In the genomic region with DNA sequence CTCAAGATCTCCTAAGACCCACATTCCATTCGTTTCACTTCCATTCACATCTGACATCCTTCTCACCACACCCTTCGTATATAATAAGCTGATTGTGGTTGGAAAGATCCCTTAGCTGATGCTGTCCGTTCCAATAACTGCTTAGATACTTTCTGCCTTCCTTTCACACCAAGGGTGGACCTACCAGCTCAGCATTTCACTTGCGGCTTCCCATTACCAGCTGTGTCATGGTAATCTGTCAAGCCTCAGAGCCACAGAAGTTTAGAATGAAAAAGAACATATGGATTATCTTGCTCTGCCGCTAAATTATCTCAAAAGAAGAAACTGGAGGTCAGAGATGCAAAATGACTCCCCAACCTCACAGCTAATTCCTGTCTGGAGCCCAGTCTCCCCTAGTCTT, we compare ENCODE assay signal across 17 cellular contexts.
DNase-seq lines count a peak whose midpoint lies in the region; ATAC-seq and TF ChIP-seq lines count a peak whose summit lies in the region.
"Had no signal": no experiment of that assay in that cellular context is flagged by ENCODE, and none has a peak within 500 bp of the region (broad histone marks: within the 10 kb centered on the region; RNA-seq: fewer than 3 reads in every experiment).

No MANE protein-coding gene starts in this region.

- no peak overlapping the region for H2BK120ac ChIP-seq in mesenchymal stem cell (ENCODE audit: low read depth, low read length)

- peaks cover 3% of the 10 kb centered on the region; the same call in 1 of the 2 replicates for H3F3A ChIP-seq in GM23338 (replicated peaks; ENCODE audit: low read depth)

- no peaks in the 10 kb centered on the region for H4K20me1 ChIP-seq in GM23338 (replicated peaks; ENCODE audit: insufficient read depth)
- no peaks in the 10 kb centered on the region for H4K20me1 ChIP-seq in osteoblast (ENCODE audit: insufficient read depth, low read length)
- H4K20me1 ChIP-seq: BLaER1 had no signal

- H2AK5ac ChIP-seq in mesenchymal stem cell (ENCODE audit: low read length, severe bottlenecking), result no peak overlapping the region

- no peak overlapping the region for H2BK12ac ChIP-seq in mesenchymal stem cell (ENCODE audit: low read length in 2 of 2)

- H3K4me2 ChIP-seq in GM23338 (no peak overlapping the region), mesenchymal stem cell (ENCODE audit: low read length, poor library complexity, severe bottlenecking) (no peak overlapping the region), osteoblast (ENCODE audit: insufficient read depth, low read length) (no peak overlapping the region)
- H3K4me2 ChIP-seq: BLaER1 had no signal

- ATAC-seq in GM23338, result no peak

- no peak overlapping the region for H4K91ac ChIP-seq in mesenchymal stem cell (ENCODE audit: low read length)

- no peak overlapping the region for H3K4me3 Mint-ChIP-seq in GM23338
- H3K4me3 Mint-ChIP-seq: CD8-positive, alpha-beta memory T cell; HFFc6 had no signal

- no peak overlapping the region for H3K14ac ChIP-seq in mesenchymal stem cell (ENCODE audit: low read length in 2 of 2)

- H3K9me3 Mint-ChIP-seq in GM23338, result peaks cover 15% of the 10 kb centered on the region
- H3K9me3 Mint-ChIP-seq: HFFc6 had no signal

- H3K4me1 ChIP-seq in GM23338 (ENCODE audit: insufficient read depth), result no peaks in the 10 kb centered on the region
- H3K4me1 ChIP-seq in esophagus muscularis mucosa, result no peaks in the 10 kb centered on the region
- no peaks in the 10 kb centered on the region for H3K4me1 ChIP-seq in mesenchymal stem cell (ENCODE audit: control insufficient read depth, insufficient read depth, low read depth, low read length)
- H3K4me1 ChIP-seq in osteoblast (ENCODE audit: insufficient read depth, low read length), result peaks cover 10% of the 10 kb centered on the region
- H3K4me1 ChIP-seq: BLaER1 had no signal

- peak; percentile 1 for DNase-seq in GM23338 (ENCODE audit: low spot score)
- DNase-seq in esophagus muscularis mucosa (ENCODE audit: extremely low spot score), result peak; percentile 42
- peak; percentile 32 for DNase-seq in mesenchymal stem cell
- no peak for DNase-seq in osteoblast (ENCODE audit: insufficient read length, low spot score, missing footprints)
- no peak for DNase-seq in head of caudate nucleus
- no peak for DNase-seq in GM19238 (ENCODE audit: insufficient read length, low spot score)
- no peak for DNase-seq in COLO668 (lab: John Stamatoyannopoulos, UW; ENCODE audit: unreplicated experiment)
- no peak for DNase-seq in GOT3 (lab: John Stamatoyannopoulos, UW)
- DNase-seq: 8988T; AML-193; Calu3; CD8-positive, alpha-beta memory T cell; DMS 273 treated with DMSO at 0.1 percent for 48 hours; HCEC 1CT; HFFc6 had no signal

- no peak overlapping the region for H2BK15ac ChIP-seq in mesenchymal stem cell (ENCODE audit: low read depth, poor library complexity, severe bottlenecking)

- TF ChIP-seq POLR2A in esophagus muscularis mucosa (IDR thresholded peaks at IDR 0.05; ENCODE audit: low read depth), result no peak

- 0 out of 3 replicates have a peak, but pooled peaks cover 7% of the 10 kb centered on the region for H3K4me1 Mint-ChIP-seq in GM23338
- H3K4me1 Mint-ChIP-seq: CD8-positive, alpha-beta memory T cell had no signal

- WGBS in esophagus muscularis mucosa, result 61% methylated on average over 5 of the region's 5 CpGs
- WGBS in mesenchymal stem cell, result 72% methylated on average over 5 of the region's 5 CpGs

- no peak overlapping the region for H3K9ac ChIP-seq in mesenchymal stem cell (ENCODE audit: low read length)
- H3K9ac ChIP-seq: BLaER1 had no signal

- H3K36me3 ChIP-seq in GM23338 (ENCODE audit: insufficient read depth), result 0 out of 2 replicates have a peak, but pooled peaks cover 2% of the 10 kb centered on the region
- H3K36me3 ChIP-seq in esophagus muscularis mucosa, result no peaks in the 10 kb centered on the region
- no peaks in the 10 kb centered on the region for H3K36me3 ChIP-seq in mesenchymal stem cell (ENCODE audit: control insufficient read depth in 1 of 2, insufficient read depth in 2 of 2, low read depth in 1 of 2, low read length in 2 of 2)
- no peaks in the 10 kb centered on the region for H3K36me3 ChIP-seq in osteoblast (ENCODE audit: insufficient read depth, low read length)
- H3K36me3 ChIP-seq: BLaER1 had no signal

- intact Hi-C loops in esophagus muscularis mucosa (cut with DNase I) (no loop called here), head of caudate nucleus (cut with DNase I) (no loop called here)

- H3K23ac ChIP-seq in mesenchymal stem cell (ENCODE audit: low read length in 2 of 2), result no peak overlapping the region

- no peaks in the 10 kb centered on the region for H3K27me3 Mint-ChIP-seq in GM23338 (ENCODE audit: insufficient read depth, low read depth, poor library complexity)

- no peaks in the 10 kb centered on the region for H3K79me2 ChIP-seq in GM23338 (replicated peaks; ENCODE audit: insufficient read depth)
- H3K79me2 ChIP-seq in osteoblast (ENCODE audit: insufficient read depth, low read length), result no peaks in the 10 kb centered on the region

- H3K79me1 ChIP-seq in mesenchymal stem cell (replicated peaks; ENCODE audit: low read length, poor library complexity, severe bottlenecking), result no peaks in the 10 kb centered on the region

- H3K27ac ChIP-seq in GM23338 (ENCODE audit: low read depth) (peak overlapping the region; percentile 14; the same call in 1 of the 2 replicates), esophagus muscularis mucosa (replicated peaks in 1 of 4) (no peak overlapping the region), mesenchymal stem cell (ENCODE audit: low read length, poor library complexity, severe bottlenecking) (no peak overlapping the region), osteoblast (ENCODE audit: low read depth, low read length) (no peak overlapping the region)
- H3K27ac ChIP-seq: BLaER1, HL-60 had no signal

- TF ChIP-seq CTCF in GM23338 (conservative IDR thresholded peaks at IDR 0.05; ENCODE audit: low read depth in 2 of 2) (no peak), esophagus muscularis mucosa (IDR thresholded peaks at IDR 0.05) (no peak), osteoblast (IDR thresholded peaks at IDR 0.05; ENCODE audit: extremely low read depth, low read depth, low read length) (no peak)

- H3K4me3 ChIP-seq in GM23338 (no peak overlapping the region), esophagus muscularis mucosa (no peak overlapping the region), mesenchymal stem cell (ENCODE audit: insufficient read depth in 1 of 2, low read depth in 1 of 2, low read length in 2 of 2) (no peak overlapping the region), osteoblast (ENCODE audit: insufficient read depth, low read length) (no peak overlapping the region)
- H3K4me3 ChIP-seq: BLaER1 had no signal

- no peaks in the 10 kb centered on the region for H3K9me3 ChIP-seq in esophagus muscularis mucosa
- H3K9me3 ChIP-seq in mesenchymal stem cell (ENCODE audit: control insufficient read depth, low read length), result peaks cover 3% of the 10 kb centered on the region
- H3K9me3 ChIP-seq in osteoblast (ENCODE audit: low read depth, low read length), result no peaks in the 10 kb centered on the region

- no peaks in the 10 kb centered on the region; the same call in 1 of the 2 replicates for H3K9me2 ChIP-seq in GM23338 (ENCODE audit: insufficient read depth)

- no peak overlapping the region for H2AFZ ChIP-seq in GM23338
- no peak overlapping the region for H2AFZ ChIP-seq in mesenchymal stem cell (ENCODE audit: low read depth, low read length)
- H2AFZ ChIP-seq in osteoblast (ENCODE audit: low read length), result peak overlapping the region; percentile 52

- no peak overlapping the region for H4K8ac ChIP-seq in mesenchymal stem cell (ENCODE audit: low read length)

- no peak for TF ChIP-seq EP300 in esophagus muscularis mucosa (IDR thresholded peaks at IDR 0.05)

- no peak overlapping the region for H3K27ac Mint-ChIP-seq in GM23338
- H3K27ac Mint-ChIP-seq: CD8-positive, alpha-beta memory T cell; HFFc6 had no signal

- no peak overlapping the region for H2BK5ac ChIP-seq in mesenchymal stem cell (ENCODE audit: low read depth, low read length, poor library complexity, severe bottlenecking)

- H3K27me3 ChIP-seq in GM23338 (ENCODE audit: insufficient read depth), result no peaks in the 10 kb centered on the region
- H3K27me3 ChIP-seq in esophagus muscularis mucosa, result no peaks in the 10 kb centered on the region
- H3K27me3 ChIP-seq in mesenchymal stem cell (ENCODE audit: control insufficient read depth in 1 of 2, insufficient read depth in 1 of 2, low read length in 2 of 2), result no peaks in the 10 kb centered on the region
- no peaks in the 10 kb centered on the region for H3K27me3 ChIP-seq in osteoblast (ENCODE audit: insufficient read depth, low read length)
- H3K27me3 ChIP-seq: BLaER1 had no signal

- H3K18ac ChIP-seq in mesenchymal stem cell (ENCODE audit: low read depth in 1 of 2, low read length in 2 of 2), result no peak overlapping the region

- no peak overlapping the region for H3K4ac ChIP-seq in mesenchymal stem cell (ENCODE audit: low read depth in 1 of 2, low read length in 2 of 2)

- peaks cover 7% of the 10 kb centered on the region; the same call in 2 of the 3 replicates for H3K36me3 Mint-ChIP-seq in GM23338 (ENCODE audit: low read depth)

TF ChIP-seq in GM23338, 12 proteins besides CTCF, POLR2A, EP300 and RAD21 (continues in another document):
- TF ChIP-seq JUNB (IDR thresholded peaks at IDR 0.05; ENCODE audit: unreplicated experiment), result no peak
- TF ChIP-seq STAT1 (IDR thresholded peaks at IDR 0.05; ENCODE audit: unreplicated experiment), result no peak
- no peak for TF ChIP-seq EZH2 (IDR thresholded peaks at IDR 0.05; ENCODE audit: low read depth, unreplicated experiment)
- TF ChIP-seq ZNF114 (CRISPR knock-in tag; IDR thresholded peaks at IDR 0.05), result no peak
- TF ChIP-seq, protein P1, sequence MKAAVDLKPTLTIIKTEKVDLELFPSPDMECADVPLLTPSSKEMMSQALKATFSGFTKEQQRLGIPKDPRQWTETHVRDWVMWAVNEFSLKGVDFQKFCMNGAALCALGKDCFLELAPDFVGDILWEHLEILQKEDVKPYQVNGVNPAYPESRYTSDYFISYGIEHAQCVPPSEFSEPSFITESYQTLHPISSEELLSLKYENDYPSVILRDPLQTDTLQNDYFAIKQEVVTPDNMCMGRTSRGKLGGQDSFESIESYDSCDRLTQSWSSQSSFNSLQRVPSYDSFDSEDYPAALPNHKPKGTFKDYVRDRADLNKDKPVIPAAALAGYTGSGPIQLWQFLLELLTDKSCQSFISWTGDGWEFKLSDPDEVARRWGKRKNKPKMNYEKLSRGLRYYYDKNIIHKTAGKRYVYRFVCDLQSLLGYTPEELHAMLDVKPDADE (IDR thresholded peaks at IDR 0.05), result no peak

Comparison
In these comparisons a context has a peak if more than half of its experiments do, and no peak if none do; other contexts are left out.
1. DNase-seq: peak in GM23338 (single experiment), esophagus muscularis mucosa (single experiment) and mesenchymal stem cell (single experiment); none in osteoblast (single experiment), head of caudate nucleus (0 of 42), GM19238 (single experiment), COLO668 (single experiment) and GOT3 (single experiment).